In genomic region chrX:31658360-31658759, GRCh38 we compare ENCODE assay signal across 8 cellular contexts.
DNase-seq lines count a peak whose midpoint lies in the region; ATAC-seq and TF ChIP-seq lines count a peak whose summit lies in the region.

No MANE protein-coding gene starts in this region.

- no peaks in the 10 kb centered on the region for H3K9me3 Mint-ChIP-seq in Calu3 (ENCODE audit: low read depth, unreplicated experiment)
- H3K9me3 Mint-ChIP-seq in CD8-positive, alpha-beta memory T cell = peaks cover 0 to 5% (median 0%) of the 10 kb centered on the region in 5 donors

- peak; percentile 17 for TF ChIP-seq CTCF in Calu3 (IDR thresholded peaks at IDR 0.05; ENCODE audit: unreplicated experiment)
- TF ChIP-seq CTCF in gastroesophageal sphincter (IDR thresholded peaks at IDR 0.05) = peak in 3 of 4 experiments; percentile 9 to 50 (median 26)
- peak; percentile 23 to 34 (median 29) for TF ChIP-seq CTCF in uterus (IDR thresholded peaks at IDR 0.05)

- no peak for DNase-seq in Calu3
- peak; percentile 54 for DNase-seq in SK-MEL-5 (ENCODE audit: low read depth, low spot score)
- DNase-seq in uterus = no peak
- no peak for DNase-seq in NK-92 treated with Interleukin-12 subunit alpha and Interleukin-12 subunit beta, amount 100 ng/mL, for 24 hours (lab: John Stamatoyannopoulos, UW)
- DNase-seq in CD8-positive, alpha-beta memory T cell = no peak

- no peaks in the 10 kb centered on the region for H3K27me3 Mint-ChIP-seq in Calu3 (ENCODE audit: unreplicated experiment)
- no peaks in the 10 kb centered on the region for H3K27me3 Mint-ChIP-seq in CD8-positive, alpha-beta memory T cell

- WGBS in gastroesophageal sphincter (ENCODE audit: low coverage in 1 of 2), 2 donors = 4 to 8% methylated on average over 4 of the region's 4 CpGs

- H3K4me3 Mint-ChIP-seq in Calu3 (ENCODE audit: low read depth, unreplicated experiment) = no peak overlapping the region
- H3K4me3 Mint-ChIP-seq in CD8-positive, alpha-beta memory T cell = no peak overlapping the region

- H3K4me1 Mint-ChIP-seq in Calu3 (ENCODE audit: low read depth, unreplicated experiment) = peaks cover 7% of the 10 kb centered on the region
- H3K4me1 Mint-ChIP-seq in CD8-positive, alpha-beta memory T cell = no peaks in the 10 kb centered on the region

- H3K36me3 ChIP-seq in gastroesophageal sphincter = no peaks in the 10 kb centered on the region
- H3K36me3 ChIP-seq in uterus = no peaks in the 10 kb centered on the region
- no peaks in the 10 kb centered on the region for H3K36me3 ChIP-seq in CD8-positive, alpha-beta memory T cell (ENCODE audit: insufficient read depth, low read length)

- no peak for TF ChIP-seq POLR2A in gastroesophageal sphincter (IDR thresholded peaks at IDR 0.05)
- no peak for TF ChIP-seq POLR2A in uterus (IDR thresholded peaks at IDR 0.05)

- no TSS peak for BruUV-seq in Calu3 (replicated peaks; lab: Mats Ljungman, UMichigan)

- ATAC-seq in HG03342 (IDR thresholded peaks at IDR 0.05; ENCODE audit: unreplicated experiment) (peak; percentile 59), gastroesophageal sphincter (no peak), HG03139 (IDR thresholded peaks at IDR 0.05; ENCODE audit: unreplicated experiment) (no peak)

- intact Hi-C loops in Calu3 (cut with micrococcal nuclease; ENCODE audit: unreplicated experiment) = loop anchor here (1.0 to 10.0 kb wide), 5 partner anchors 154 to 619 kb away; no protein-coding TSS in a partner anchor
- intact Hi-C loops in uterus (cut with DNase I; ENCODE audit: low total_unique reads) = no loop called here

- CTCF ChIA-PET in Calu3 (lab: Charles Lee) = interaction anchor here (1.4 kb wide), 1 partner anchor 379 kb away, joined by 3 read pairs; no protein-coding TSS in a partner anchor
- CTCF ChIA-PET in CD8-positive, alpha-beta memory T cell (lab: Charles Lee) = no interaction called here

- no peaks in the 10 kb centered on the region for H3K36me3 Mint-ChIP-seq in Calu3 (ENCODE audit: insufficient read depth, unreplicated experiment)
- H3K36me3 Mint-ChIP-seq in CD8-positive, alpha-beta memory T cell = no peaks in the 10 kb centered on the region

- H3K9me3 ChIP-seq in gastroesophageal sphincter = no peaks in the 10 kb centered on the region
- H3K9me3 ChIP-seq in uterus = no peaks in the 10 kb centered on the region
- H3K9me3 ChIP-seq in CD8-positive, alpha-beta memory T cell (ENCODE audit: low read length) = no peaks in the 10 kb centered on the region

- no peak for TF ChIP-seq EP300 in gastroesophageal sphincter (IDR thresholded peaks at IDR 0.05)

- H3K4me1 ChIP-seq in gastroesophageal sphincter = no peaks in the 10 kb centered on the region
- no peaks in the 10 kb centered on the region for H3K4me1 ChIP-seq in uterus
- H3K4me1 ChIP-seq in CD8-positive, alpha-beta memory T cell (ENCODE audit: insufficient read depth, low read length) = no peaks in the 10 kb centered on the region

- H3K4me3 ChIP-seq in gastroesophageal sphincter (no peak overlapping the region), uterus (no peak overlapping the region)
- no peak overlapping the region for H3K4me3 ChIP-seq in CD8-positive, alpha-beta memory T cell (ENCODE audit: low read length)

- POLR2A ChIA-PET in CD8-positive, alpha-beta memory T cell (lab: Charles Lee) = no interaction called here

- H3K27ac ChIP-seq in gastroesophageal sphincter (no peak overlapping the region), uterus (no peak overlapping the region)
- no peak overlapping the region for H3K27ac ChIP-seq in CD8-positive, alpha-beta memory T cell (ENCODE audit: low read depth, low read length)

- in situ Hi-C loops in SK-MEL-5 (cut with HindIII; ENCODE audit: low pct_unique_long_range_greater_than_20kb, low sequenced_read_pairs) = no loop called here

- no peak overlapping the region for H3K27ac Mint-ChIP-seq in Calu3 (ENCODE audit: unreplicated experiment)
- H3K27ac Mint-ChIP-seq in CD8-positive, alpha-beta memory T cell = no peak overlapping the region

- no peaks in the 10 kb centered on the region for H3K27me3 ChIP-seq in gastroesophageal sphincter
- H3K27me3 ChIP-seq in uterus = no peaks in the 10 kb centered on the region
- H3K27me3 ChIP-seq in CD8-positive, alpha-beta memory T cell (ENCODE audit: insufficient read depth, low read length, poor library complexity, severe bottlenecking) = no peaks in the 10 kb centered on the region
